ENCODE assay signal across 17 cellular contexts in genomic region chrX:41785685-41786084, GRCh38.
DNase-seq lines count a peak whose midpoint lies in the region; ATAC-seq and TF ChIP-seq lines count a peak whose summit lies in the region.
"Had no signal": no experiment of that assay in that cellular context is flagged by ENCODE, and none has a peak within 500 bp of the region (broad histone marks: within the 10 kb centered on the region; RNA-seq: fewer than 3 reads in every experiment).

No MANE protein-coding gene starts in this region.

- H3K9me2 ChIP-seq in GM23338 (ENCODE audit: insufficient read depth): no peaks in the 10 kb centered on the region

- H2AFZ ChIP-seq in ACC112 (ENCODE audit: low read length, unreplicated experiment) (no peak overlapping the region), GM23338 (no peak overlapping the region)

- peaks cover 9% of the 10 kb centered on the region for H3K4me1 ChIP-seq in ACC112 (ENCODE audit: control insufficient read depth, insufficient read depth, low read length, unreplicated experiment)
- H3K4me1 ChIP-seq in GM23338 (ENCODE audit: insufficient read depth): no peaks in the 10 kb centered on the region
- peaks cover 5% of the 10 kb centered on the region for H3K4me1 ChIP-seq in foreskin keratinocyte

- H3F3A ChIP-seq in GM23338 (replicated peaks; ENCODE audit: low read depth): no peaks in the 10 kb centered on the region

- H3K4me3 Mint-ChIP-seq in GM23338: no peak overlapping the region
- H3K4me3 Mint-ChIP-seq in activated T-cell treated with anti-CD3 and anti-CD28 coated beads, Interleukin-2, amount 50 U/mL, for 4 hours: no peak overlapping the region
- H3K4me3 Mint-ChIP-seq: brain; effector memory CD8-positive, alpha-beta T cell had no signal

- TF ChIP-seq CTCF in GM23338 (conservative IDR thresholded peaks at IDR 0.05; ENCODE audit: low read depth in 2 of 2) (no peak), foreskin keratinocyte (conservative IDR thresholded peaks at IDR 0.05) (no peak)

- H3K36me3 ChIP-seq in ACC112 (ENCODE audit: insufficient read depth, low read length): no peaks in the 10 kb centered on the region
- no peaks in the 10 kb centered on the region for H3K36me3 ChIP-seq in GM23338 (ENCODE audit: insufficient read depth)

- peaks cover 18% of the 10 kb centered on the region for H3K36me3 Mint-ChIP-seq in GM23338 (ENCODE audit: low read depth)
- peaks cover 5% of the 10 kb centered on the region for H3K36me3 Mint-ChIP-seq in activated T-cell treated with anti-CD3 and anti-CD28 coated beads, Interleukin-2, amount 50 U/mL, for 4 hours (ENCODE audit: insufficient read depth)

- peaks cover 2% of the 10 kb centered on the region; the same call in 1 of the 3 replicates for H3K4me1 Mint-ChIP-seq in GM23338
- peaks cover 33% of the 10 kb centered on the region for H3K4me1 Mint-ChIP-seq in activated T-cell treated with anti-CD3 and anti-CD28 coated beads, Interleukin-2, amount 50 U/mL, for 4 hours (ENCODE audit: low read depth)

- H3K79me2 ChIP-seq in ACC112 (ENCODE audit: control insufficient read depth, insufficient read depth, low read length, unreplicated experiment) (no peaks in the 10 kb centered on the region), GM23338 (replicated peaks; ENCODE audit: insufficient read depth) (no peaks in the 10 kb centered on the region)

- no peaks in the 10 kb centered on the region for H3K27me3 Mint-ChIP-seq in GM23338 (ENCODE audit: insufficient read depth, low read depth, poor library complexity)
- no peaks in the 10 kb centered on the region for H3K27me3 Mint-ChIP-seq in activated T-cell treated with anti-CD3 and anti-CD28 coated beads, Interleukin-2, amount 50 U/mL, for 4 hours (ENCODE audit: low read depth)
- H3K27me3 Mint-ChIP-seq: brain; effector memory CD8-positive, alpha-beta T cell had no signal

- H3K27ac Mint-ChIP-seq in GM23338: peak overlapping the region; percentile 70; the same call in 1 of the 2 replicates

- H3K4me3 ChIP-seq in ACC112 (ENCODE audit: low read depth, low read length): no peak overlapping the region
- no peak overlapping the region for H3K4me3 ChIP-seq in GM23338
- H3K4me3 ChIP-seq: mucosa of descending colon, SK-N-MC had no signal

- H3K27me3 ChIP-seq in ACC112 (ENCODE audit: insufficient read depth, low read length) (no peaks in the 10 kb centered on the region), GM23338 (ENCODE audit: insufficient read depth) (no peaks in the 10 kb centered on the region), foreskin keratinocyte (no peaks in the 10 kb centered on the region)

- no peak overlapping the region for H3K4me2 ChIP-seq in GM23338

- peak overlapping the region; percentile 13; the same call in 1 of the 2 replicates for H3K27ac ChIP-seq in ACC112 (ENCODE audit: low read depth, low read length)
- no peak overlapping the region for H3K27ac ChIP-seq in GM23338 (ENCODE audit: low read depth)
- H3K27ac ChIP-seq in foreskin keratinocyte: no peak overlapping the region
- H3K27ac ChIP-seq: SK-N-MC had no signal

- no peaks in the 10 kb centered on the region for H4K20me1 ChIP-seq in GM23338 (replicated peaks; ENCODE audit: insufficient read depth)

- H3K9me3 Mint-ChIP-seq in GM23338: no peaks in the 10 kb centered on the region
- H3K9me3 Mint-ChIP-seq in activated T-cell treated with anti-CD3 and anti-CD28 coated beads, Interleukin-2, amount 50 U/mL, for 4 hours: no peaks in the 10 kb centered on the region
- H3K9me3 Mint-ChIP-seq: effector memory CD8-positive, alpha-beta T cell had no signal

- ATAC-seq in GM23338 (no peak), foreskin keratinocyte (peak; percentile 73), HG02610 (IDR thresholded peaks at IDR 0.05; ENCODE audit: unreplicated experiment) (no peak), GM21717 (IDR thresholded peaks at IDR 0.05; ENCODE audit: unreplicated experiment) (no peak)
- peak; percentile 62 to 78 for ATAC-seq in activated T-cell treated with anti-CD3 and anti-CD28 coated beads, Interleukin-2, amount 50 U/mL, for 4 hours
- ATAC-seq: effector memory CD8-positive, alpha-beta T cell; HCT116; mucosa of descending colon had no signal

- DNase-seq in GM23338 (ENCODE audit: low spot score) (no peak), foreskin keratinocyte (peak in 1 of 2 donors; percentile 38), D341Med (ENCODE audit: low spot score) (no peak), NCI-H128 (lab: John Stamatoyannopoulos, UW; ENCODE audit: unreplicated experiment) (no peak)
- no peak for DNase-seq in activated T-cell treated with anti-CD3 and anti-CD28 coated beads, Interleukin-2, amount 50 U/mL, for 4 hours
- DNase-seq: effector memory CD8-positive, alpha-beta T cell; GDM1; glutamatergic neuron; islet precursor cell; mucosa of descending colon; stimulated activated CD4-positive, alpha-beta T cell treated with anti-CD3 and anti-CD28 coated beads, Interleukin-2, amount 100 ng/mL, for 24 hours had no signal

TF ChIP-seq in GM23338, 12 proteins besides CTCF, POLR2A, EP300 and RAD21:
- TF ChIP-seq CREB1 (CRISPR knock-in tag; IDR thresholded peaks at IDR 0.05; ENCODE audit: low read depth) (no peak), ZNF114 (CRISPR knock-in tag; IDR thresholded peaks at IDR 0.05) (no peak), ZNF331 (CRISPR knock-in tag; IDR thresholded peaks at IDR 0.05; ENCODE audit: low read depth) (no peak), REST (IDR thresholded peaks at IDR 0.05; ENCODE audit: unreplicated experiment) (no peak), ETS1 (IDR thresholded peaks at IDR 0.05) (no peak), JUNB (IDR thresholded peaks at IDR 0.05; ENCODE audit: unreplicated experiment) (no peak), STAT1 (IDR thresholded peaks at IDR 0.05; ENCODE audit: unreplicated experiment) (no peak), POLR2AphosphoS5 (IDR thresholded peaks at IDR 0.05; ENCODE audit: low read depth) (no peak), EZH2 (IDR thresholded peaks at IDR 0.05; ENCODE audit: low read depth, unreplicated experiment) (no peak)

Comparison
In these comparisons a context has a peak if more than half of its experiments do, and no peak if none do; other contexts are left out.
1. ATAC-seq: peak in activated T-cell treated with anti-CD3 and anti-CD28 coated beads, Interleukin-2, amount 50 U/mL, for 4 hours (2 of 2) and foreskin keratinocyte (single experiment); none in GM23338 (single experiment), HG02610 (single experiment) and GM21717 (single experiment).